Comparison of ENCODE assay signal across 9 cellular contexts in the genomic region with DNA sequence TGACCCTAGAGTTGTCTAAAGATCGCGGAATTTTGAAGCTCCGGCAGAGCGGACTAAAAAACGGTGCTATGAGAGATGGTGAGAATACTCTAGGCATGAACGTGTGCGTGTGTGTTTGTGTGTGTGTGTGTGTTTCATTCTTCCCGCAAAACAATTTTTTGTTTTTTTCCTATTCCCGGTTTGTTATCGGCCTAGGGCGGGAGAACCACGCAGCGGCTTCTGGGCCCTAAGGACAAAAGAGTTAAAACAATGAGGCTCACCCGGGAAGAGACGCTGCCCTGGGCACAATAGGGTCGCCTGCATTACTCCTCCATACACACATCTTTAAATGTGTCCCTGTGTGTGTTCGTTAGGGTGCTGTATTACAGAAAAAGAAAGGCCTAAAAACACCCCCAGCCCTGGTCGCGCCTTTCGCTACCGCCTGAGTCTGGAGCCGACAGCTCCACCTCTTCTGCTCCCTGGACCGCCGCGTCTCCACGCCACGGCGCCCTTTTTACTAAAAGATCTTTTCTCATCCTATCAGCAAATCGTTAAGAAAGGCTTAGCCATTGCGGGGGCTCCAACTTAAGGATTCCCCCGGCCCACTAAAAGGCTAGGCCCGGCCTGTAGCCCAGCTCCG. TPM values are rescaled to one million over a fixed set of nuclear protein-coding genes. Genes with fewer than 3 reads are reported as not detected.
DNase-seq lines count a peak whose midpoint lies in the region; ATAC-seq lines count a peak whose summit lies in the region.
"Had no signal": no experiment of that assay in that cellular context is flagged by ENCODE, and none has a peak within 500 bp of the region (broad histone marks: within the 10 kb centered on the region; RNA-seq: fewer than 3 reads in every experiment).

No MANE protein-coding gene starts in this region.

- peaks cover 40% of the 10 kb centered on the region for H3K36me3 ChIP-seq in MG63
- H3K36me3 ChIP-seq: neutrophil had no signal

- peak overlapping the region; percentile 81 for H3K4me3 ChIP-seq in MG63

- peak; percentile 59 for DNase-seq in GM03348 (ENCODE audit: low spot score)
- peak; percentile 54 for DNase-seq in MG63
- peak; percentile 50 for DNase-seq in glomerular visceral epithelial cell (ENCODE audit: extremely low spot score)
- DNase-seq in sciatic nerve (ENCODE audit: low spot score): peak; percentile 63
- DNase-seq in A172 (ENCODE audit: low spot score): no peak
- no peak for DNase-seq in SW480 (ENCODE audit: low spot score)
- no peak for DNase-seq in cerebellar nuclear complex (lab: John Stamatoyannopoulos, UW)
- DNase-seq: NCI-H774 had no signal

- intact Hi-C loops in sciatic nerve (cut with DNase I): no loop called here

- H3K27me3 ChIP-seq in MG63: no peaks in the 10 kb centered on the region

- H3K9me3 ChIP-seq in MG63: no peaks in the 10 kb centered on the region
- H3K9me3 ChIP-seq: neutrophil had no signal

- peak; percentile 17 for ATAC-seq in sciatic nerve

RNA-seq across cellular contexts. Expression of gene TBX15, which starts 3.0 kb away (rescaled TPM):
- total RNA-seq in MG63 (2014; rRNA removed; shearing (Covaris generic); ENCODE audit: low replicate concordance): 6.5 and 9.7 TPM in 2 replicates
- 12.5 TPM for total RNA-seq in sciatic nerve
- not detected in 2 replicates for total RNA-seq in A172 (2014; rRNA removed; shearing (Covaris generic))

Comparison
In these comparisons a context has a peak if more than half of its experiments do, and no peak if none do; other contexts are left out.
1. DNase-seq: peak in GM03348 (single experiment), MG63 (single experiment), glomerular visceral epithelial cell (single experiment) and sciatic nerve (single experiment); none in A172 (single experiment), SW480 (single experiment) and cerebellar nuclear complex (0 of 2).